10 cellular contexts compared by ENCODE assay signal in genomic region chr2:127143851-127144782, GRCh38. TPM values are rescaled to one million over a fixed set of nuclear protein-coding genes. Genes with fewer than 3 reads are reported as not detected.
DNase-seq lines count a peak whose midpoint lies in the region; ATAC-seq, FAIRE-seq and TF ChIP-seq lines count a peak whose summit lies in the region.
"Had no signal": no experiment of that assay in that cellular context is flagged by ENCODE, and none has a peak within 500 bp of the region (broad histone marks: within the 10 kb centered on the region; RNA-seq: fewer than 3 reads in every experiment).

No MANE protein-coding gene starts in this region.

- H3K9me1 ChIP-seq in keratinocyte (ENCODE audit: control insufficient read depth, extremely low read depth, insufficient read depth, low read length) = no peaks in the 10 kb centered on the region

- H3K4me3 Mint-ChIP-seq in HFFc6 = peak overlapping the region; percentile 60
- H3K4me3 Mint-ChIP-seq in stimulated activated effector memory CD8-positive, alpha-beta T cell treated with anti-CD3 and anti-CD28 coated beads, Interleukin-12 subunit alpha, Interleukin-12 subunit beta, amount 100 ng/mL, for 72 hours = no peak overlapping the region
- H3K4me3 Mint-ChIP-seq: activated CD4-positive, alpha-beta T cell treated with anti-CD3 and anti-CD28 coated beads for 36 hours had no signal

- no peak overlapping the region for H3K9ac ChIP-seq in keratinocyte (ENCODE audit: control insufficient read depth, extremely low read depth, insufficient read depth, low read length)

- peak overlapping the region; percentile 92 for H3K27ac ChIP-seq in caudate nucleus (ENCODE audit: low read depth, low read length)
- H3K27ac ChIP-seq in keratinocyte (ENCODE audit: control insufficient read depth, insufficient read depth, low read length) = no peak overlapping the region

- H3K9me3 Mint-ChIP-seq in HFFc6 = peaks cover 7% of the 10 kb centered on the region
- no peaks in the 10 kb centered on the region for H3K9me3 Mint-ChIP-seq in stimulated activated effector memory CD8-positive, alpha-beta T cell treated with anti-CD3 and anti-CD28 coated beads, Interleukin-12 subunit alpha, Interleukin-12 subunit beta, amount 100 ng/mL, for 72 hours

- peak; percentile 63 for TF ChIP-seq CTCF in HFFc6 (IDR thresholded peaks at IDR 0.05)
- peak in 1 of 3 experiments; percentile 9 for TF ChIP-seq CTCF in keratinocyte (optimal IDR thresholded peaks at IDR 0.05 in 1 of 3, IDR thresholded peaks at IDR 0.05 in 1 of 3, conservative IDR thresholded peaks at IDR 0.05 in 1 of 3; ENCODE audit: extremely low read depth in 1 of 3, insufficient read depth in 2 of 3, low read length in 3 of 3)

- H3K27me3 Mint-ChIP-seq in HFFc6 (ENCODE audit: insufficient read depth) = no peaks in the 10 kb centered on the region
- H3K27me3 Mint-ChIP-seq: activated CD4-positive, alpha-beta T cell treated with anti-CD3 and anti-CD28 coated beads for 36 hours had no signal

- H3K4me1 Mint-ChIP-seq in HFFc6 (ENCODE audit: low read depth) = peaks cover 64% of the 10 kb centered on the region
- no peaks in the 10 kb centered on the region for H3K4me1 Mint-ChIP-seq in stimulated activated effector memory CD8-positive, alpha-beta T cell treated with anti-CD3 and anti-CD28 coated beads, Interleukin-12 subunit alpha, Interleukin-12 subunit beta, amount 100 ng/mL, for 72 hours
- H3K4me1 Mint-ChIP-seq: activated CD4-positive, alpha-beta T cell treated with anti-CD3 and anti-CD28 coated beads for 36 hours had no signal

- H3K4me2 ChIP-seq in keratinocyte (ENCODE audit: control insufficient read depth, extremely low read depth, insufficient read depth, low read depth, low read length) = no peak overlapping the region

- no peaks in the 10 kb centered on the region for H3K27me3 ChIP-seq in keratinocyte (ENCODE audit: control insufficient read depth, extremely low read depth, insufficient read depth, low read length)

- peak overlapping the region; percentile 94 for H3K27ac Mint-ChIP-seq in HFFc6
- H3K27ac Mint-ChIP-seq in stimulated activated effector memory CD8-positive, alpha-beta T cell treated with anti-CD3 and anti-CD28 coated beads, Interleukin-12 subunit alpha, Interleukin-12 subunit beta, amount 100 ng/mL, for 72 hours = peak overlapping the region; percentile 38
- H3K27ac Mint-ChIP-seq: activated CD4-positive, alpha-beta T cell treated with anti-CD3 and anti-CD28 coated beads for 36 hours had no signal

- H3K36me3 Mint-ChIP-seq in HFFc6 (ENCODE audit: low read depth) = peaks cover 7% of the 10 kb centered on the region; the same call in 1 of the 2 replicates
- no peaks in the 10 kb centered on the region for H3K36me3 Mint-ChIP-seq in stimulated activated effector memory CD8-positive, alpha-beta T cell treated with anti-CD3 and anti-CD28 coated beads, Interleukin-12 subunit alpha, Interleukin-12 subunit beta, amount 100 ng/mL, for 72 hours

- DNase-seq in HFFc6 = peak; percentile 64
- peak in 45 of 61 donors; percentile 18 to 91 (median 58) for DNase-seq in caudate nucleus (lab: John Stamatoyannopoulos, UW)
- no peak for DNase-seq in keratinocyte (ENCODE audit: low read depth, low spot score)
- DNase-seq in stimulated activated effector memory CD8-positive, alpha-beta T cell treated with anti-CD3 and anti-CD28 coated beads, Interleukin-12 subunit alpha, Interleukin-12 subunit beta, amount 100 ng/mL, for 72 hours (ENCODE audit: low spot score in 2 of 2) = no peak
- DNase-seq in NCI-H510A treated with DMSO at 0.1 percent for 48 hours (lab: John Stamatoyannopoulos, UW) = no peak
- no peak for DNase-seq in stimulated activated CD4-positive, alpha-beta T cell treated with anti-CD3 and anti-CD28 coated beads, Interleukin-2, amount 100 ng/mL, for 24 hours
- DNase-seq: activated CD4-positive, alpha-beta T cell treated with anti-CD3 and anti-CD28 coated beads for 36 hours; NCI-H446 had no signal

- H3K4me3 ChIP-seq in keratinocyte (ENCODE audit: control insufficient read depth in 2 of 3, extremely low read depth in 1 of 3, insufficient read depth in 2 of 3, low read depth in 1 of 3, low read length in 3 of 3) = no peak overlapping the region

- dilution Hi-C loops in keratinocyte (cut with MboI; ENCODE audit: extremely low pct_ligation_motif_present, low sequenced_read_pairs) = no loop called here

- peak overlapping the region; percentile 23 for H2AFZ ChIP-seq in keratinocyte (ENCODE audit: control insufficient read depth, low read length)

- no peak for ATAC-seq in stimulated activated effector memory CD8-positive, alpha-beta T cell treated with anti-CD3 and anti-CD28 coated beads, Interleukin-12 subunit alpha, Interleukin-12 subunit beta, amount 100 ng/mL, for 72 hours
- no peak for ATAC-seq in HG02610 (IDR thresholded peaks at IDR 0.05; ENCODE audit: unreplicated experiment)
- no peak for ATAC-seq in HG03378 (IDR thresholded peaks at IDR 0.05; ENCODE audit: unreplicated experiment)
- ATAC-seq: activated CD4-positive, alpha-beta T cell treated with anti-CD3 and anti-CD28 coated beads for 36 hours had no signal

- no peaks in the 10 kb centered on the region for H3K36me3 ChIP-seq in keratinocyte (ENCODE audit: control insufficient read depth in 2 of 2, extremely low read depth in 1 of 2, insufficient read depth in 2 of 2, low read length in 2 of 2)

- H3K4me1 ChIP-seq in keratinocyte (ENCODE audit: control insufficient read depth, extremely low read depth, insufficient read depth, low read length) = peaks cover 32% of the 10 kb centered on the region

- H4K20me1 ChIP-seq in keratinocyte (ENCODE audit: control insufficient read depth, extremely low read depth, insufficient read depth, low read length) = no peaks in the 10 kb centered on the region

- H3K79me2 ChIP-seq in keratinocyte (ENCODE audit: control insufficient read depth, insufficient read depth, low read length) = no peaks in the 10 kb centered on the region

- no peak for FAIRE-seq in keratinocyte (lab: Jason Lieb, UNC)

- no peaks in the 10 kb centered on the region for H3K9me3 ChIP-seq in keratinocyte (ENCODE audit: control insufficient read depth, low read depth, low read length)

RNA-seq across cellular contexts. Expression of gene BIN1, which starts 37.2 kb away (rescaled TPM):
- 10 to 100 TPM; 22.6 to 26.1 (median 23.5) TPM for total RNA-seq in HFFc6 (2021; fragmentation: NEBNext Ultra II Directional; extraction: Animal tissue kit (Norgen Biotek cat#: 25700))
- 4.2 to 6.5 TPM (median 5.4 TPM) in 3 replicates for polyA plus RNA-seq in keratinocyte
- 1.3 TPM for polyA plus RNA-seq in keratinocyte (2011; ENCODE audit: low read depth)
- polyA plus RNA-seq in keratinocyte (2011; cell fraction: cytosol; rRNA removed) = 3.2 and 6.0 TPM in 2 replicates
- polyA plus RNA-seq in keratinocyte (2011; cell fraction: nucleus; rRNA removed) = 4.4 and 4.7 TPM in 2 replicates
- 1.4 and 8.5 TPM in 2 replicates for polyA plus RNA-seq in keratinocyte (2012; ENCODE audit: low replicate concordance)
- polyA minus RNA-seq in keratinocyte = 4.6 to 9.2 TPM (median 5.1 TPM) in 3 replicates
- polyA minus RNA-seq in keratinocyte (2011; cell fraction: cytosol; rRNA and poly(A)+ RNA removed) = 4.2 TPM
- polyA minus RNA-seq in keratinocyte (2011; cell fraction: nucleus; rRNA and poly(A)+ RNA removed) = 2.1 and 3.1 TPM in 2 replicates

Comparison
In these comparisons a context has a peak if more than half of its experiments do, and no peak if none do; other contexts are left out.
1. DNase-seq: peak in HFFc6 (single experiment) and caudate nucleus (45 of 61); none in keratinocyte (single experiment), stimulated activated effector memory CD8-positive, alpha-beta T cell treated with anti-CD3 and anti-CD28 coated beads, Interleukin-12 subunit alpha, Interleukin-12 subunit beta, amount 100 ng/mL, for 72 hours (0 of 2), NCI-H510A treated with DMSO at 0.1 percent for 48 hours (single experiment) and stimulated activated CD4-positive, alpha-beta T cell treated with anti-CD3 and anti-CD28 coated beads, Interleukin-2, amount 100 ng/mL, for 24 hours (0 of 2).